ENCODE assay signal across 21 cellular contexts in the genomic region with DNA sequence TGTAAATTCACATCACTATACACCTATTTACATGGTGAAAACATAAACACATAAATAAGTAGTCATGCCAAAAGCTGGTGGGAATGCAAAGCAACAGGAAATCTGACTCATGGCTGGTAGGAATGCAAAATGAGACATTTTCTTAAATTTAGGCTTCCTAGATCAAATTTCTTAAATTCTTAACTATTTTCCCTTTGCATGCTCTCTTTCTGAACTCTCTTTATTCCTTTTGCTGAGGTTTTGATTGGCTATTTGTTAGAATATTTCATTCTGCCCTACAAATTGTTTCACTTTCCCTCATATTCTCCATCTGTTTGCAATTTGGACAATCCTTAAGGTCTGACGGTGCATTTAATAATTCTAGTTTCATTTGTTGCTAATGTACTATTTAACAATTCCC.
A peak's percentile ranks its signal among the peaks of the same experiment; 100 is the strongest.
DNase-seq lines count a peak whose midpoint lies in the region; ATAC-seq and TF ChIP-seq lines count a peak whose summit lies in the region.
"Had no signal": no experiment of that assay in that cellular context is flagged by ENCODE, and none has a peak within 500 bp of the region (broad histone marks: within the 10 kb centered on the region; RNA-seq: fewer than 3 reads in every experiment).

No MANE protein-coding gene starts in this region.

- no peak overlapping the region for H2AK5ac ChIP-seq in mesendoderm (ENCODE audit: low read length)

- H3K27ac Mint-ChIP-seq in natural killer cell treated with Interleukin-12 subunit alpha and Interleukin-12 subunit beta and Interleukin-15 and Interleukin-18, amount 100 ng/mL, for 72 hours = no peak overlapping the region
- no peak overlapping the region for H3K27ac Mint-ChIP-seq in activated naive CD4-positive, alpha-beta T cell treated with anti-CD3 and anti-CD28 coated beads, Interleukin-2, amount 50 U/mL, for 72 hours
- H3K27ac Mint-ChIP-seq: activated naive CD8-positive, alpha-beta T cell treated with anti-CD3 and anti-CD28 coated beads, Interleukin-2, amount 50 U/mL, for 24 hours; activated T-helper 1 cell treated with anti-CD3 and anti-CD28 coated beads, Interleukin-12 subunit alpha, Interleukin-12 subunit beta, Interleukin-2, Interleukin-4 antibody, amounts not matched to agents 30 ng/mL and 10 ng/mL and 1 ng/mL, durations not matched to agents 14 hours and 24 hours and 36 hours; immature natural killer cell; naive thymus-derived CD4-positive, alpha-beta T cell; stimulated activated naive CD8-positive, alpha-beta T cell treated with anti-CD3 and anti-CD28 coated beads, Interleukin-15, Interleukin-2, amounts not matched to agents 100 ng/mL and 50 ng/mL, for 24 hours; T-helper 2 cell treated with Interferon-gamma antibody and Interleukin-4, amounts not matched to agents 5 μg/mL and 100 μg/mL, for 36 hours had no signal

- TF ChIP-seq CTCF in AG10803 (conservative IDR thresholded peaks at IDR 0.05; ENCODE audit: low read length) = no peak
- no peak for TF ChIP-seq CTCF in GM20000 (IDR thresholded peaks at IDR 0.05; ENCODE audit: extremely low read depth, missing control alignments)

- H3K36me3 Mint-ChIP-seq in natural killer cell treated with Interleukin-12 subunit alpha and Interleukin-12 subunit beta and Interleukin-15 and Interleukin-18, amount 100 ng/mL, for 72 hours = peaks cover 4% of the 10 kb centered on the region
- H3K36me3 Mint-ChIP-seq in activated naive CD4-positive, alpha-beta T cell treated with anti-CD3 and anti-CD28 coated beads, Interleukin-2, amount 50 U/mL, for 72 hours = no peaks in the 10 kb centered on the region
- H3K36me3 Mint-ChIP-seq: immature natural killer cell; naive thymus-derived CD4-positive, alpha-beta T cell had no signal

- H3K4me3 ChIP-seq in AG10803 (ENCODE audit: low read length) (no peak overlapping the region), mesendoderm (ENCODE audit: low read length) (no peak overlapping the region)
- H3K4me3 ChIP-seq: lower lobe of right lung, MG63, upper lobe of right lung had no signal

- H3K4me1 Mint-ChIP-seq in natural killer cell treated with Interleukin-12 subunit alpha and Interleukin-12 subunit beta and Interleukin-15 and Interleukin-18, amount 100 ng/mL, for 72 hours (ENCODE audit: low read depth in 2 of 2) = no peaks in the 10 kb centered on the region
- H3K4me1 Mint-ChIP-seq: activated naive CD8-positive, alpha-beta T cell treated with anti-CD3 and anti-CD28 coated beads, Interleukin-2, amount 50 U/mL, for 24 hours; immature natural killer cell; naive thymus-derived CD4-positive, alpha-beta T cell had no signal

- no peak overlapping the region for H3K27ac ChIP-seq in mesendoderm (ENCODE audit: low read depth, low read length)
- H3K27ac ChIP-seq: lower lobe of right lung, upper lobe of right lung had no signal

- H3K4ac ChIP-seq in mesendoderm (ENCODE audit: low read depth, low read length) = no peak overlapping the region

- H3K4me1 ChIP-seq in mesendoderm (ENCODE audit: control insufficient read depth, low read depth, low read length) = no peaks in the 10 kb centered on the region
- H3K4me1 ChIP-seq: lower lobe of right lung, upper lobe of right lung had no signal

- ATAC-seq in HG02623 (IDR thresholded peaks at IDR 0.05; ENCODE audit: unreplicated experiment) = no peak
- no peak for ATAC-seq in natural killer cell treated with Interleukin-12 subunit alpha and Interleukin-12 subunit beta and Interleukin-15 and Interleukin-18, amount 100 ng/mL, for 72 hours
- ATAC-seq in activated naive CD4-positive, alpha-beta T cell treated with anti-CD3 and anti-CD28 coated beads, Interleukin-2, amount 50 U/mL, for 72 hours = no peak
- ATAC-seq: activated naive CD8-positive, alpha-beta T cell treated with anti-CD3 and anti-CD28 coated beads, Interleukin-2, amount 50 U/mL, for 24 hours; lower lobe of right lung; naive thymus-derived CD4-positive, alpha-beta T cell; upper lobe of right lung had no signal

- no peaks in the 10 kb centered on the region for H3K79me1 ChIP-seq in mesendoderm (ENCODE audit: low read length)

- H4K8ac ChIP-seq in mesendoderm (ENCODE audit: low read depth, low read length) = no peak overlapping the region

- H3K4me2 ChIP-seq in mesendoderm (ENCODE audit: low read length) = no peak overlapping the region

- no peaks in the 10 kb centered on the region for H3K36me3 ChIP-seq in mesendoderm (ENCODE audit: control insufficient read depth, insufficient read depth, low read length)
- H3K36me3 ChIP-seq: lower lobe of right lung, MG63, upper lobe of right lung had no signal

- no peak overlapping the region for H3K18ac ChIP-seq in mesendoderm (ENCODE audit: low read length)

- no peak overlapping the region for H3K4me3 Mint-ChIP-seq in natural killer cell treated with Interleukin-12 subunit alpha and Interleukin-12 subunit beta and Interleukin-15 and Interleukin-18, amount 100 ng/mL, for 72 hours
- H3K4me3 Mint-ChIP-seq: activated naive CD8-positive, alpha-beta T cell treated with anti-CD3 and anti-CD28 coated beads, Interleukin-2, amount 50 U/mL, for 24 hours; activated T-helper 1 cell treated with anti-CD3 and anti-CD28 coated beads, Interleukin-12 subunit alpha, Interleukin-12 subunit beta, Interleukin-2, Interleukin-4 antibody, amounts not matched to agents 30 ng/mL and 10 ng/mL and 1 ng/mL, durations not matched to agents 14 hours and 24 hours and 36 hours; immature natural killer cell; naive thymus-derived CD4-positive, alpha-beta T cell; stimulated activated naive CD8-positive, alpha-beta T cell treated with anti-CD3 and anti-CD28 coated beads, Interleukin-15, Interleukin-2, amounts not matched to agents 100 ng/mL and 50 ng/mL, for 24 hours; T-helper 2 cell treated with Interferon-gamma antibody and Interleukin-4, amounts not matched to agents 5 μg/mL and 100 μg/mL, for 36 hours had no signal

- no peaks in the 10 kb centered on the region for H3K79me2 ChIP-seq in mesendoderm (ENCODE audit: control insufficient read depth, insufficient read depth, low read length)

- H3K9ac ChIP-seq in mesendoderm (ENCODE audit: low read length) = no peak overlapping the region

- H3K23ac ChIP-seq in mesendoderm (ENCODE audit: low read length) = no peak overlapping the region

- DNase-seq in AG10803 (ENCODE audit: low read depth) (peak; percentile 37), RPMI7951 (ENCODE audit: low read depth) (peak; percentile 38), dermis blood vessel endothelial cell (peak; percentile 30), mesendoderm (peak; percentile 29), GM20000 (ENCODE audit: low spot score) (no peak)
- no peak for DNase-seq in natural killer cell treated with Interleukin-12 subunit alpha and Interleukin-12 subunit beta and Interleukin-15 and Interleukin-18, amount 100 ng/mL, for 72 hours (ENCODE audit: low spot score)
- no peak for DNase-seq in activated naive CD4-positive, alpha-beta T cell treated with anti-CD3 and anti-CD28 coated beads, Interleukin-2, amount 50 U/mL, for 72 hours (ENCODE audit: low spot score in 2 of 2)
- DNase-seq: activated naive CD8-positive, alpha-beta T cell treated with anti-CD3 and anti-CD28 coated beads, Interleukin-2, amount 50 U/mL, for 24 hours; head of caudate nucleus; immature natural killer cell; lower lobe of right lung; MG63; naive thymus-derived CD4-positive, alpha-beta T cell; NCI-H187; NCI-H446; SHP77 treated with DMSO at 0.1 percent for 48 hours; upper lobe of right lung had no signal

- WGBS in mesendoderm (ENCODE audit: extremely low coverage, insufficient coverage, low lambda C conversion rate) = no CpG with 5 or more reads among the region's 1 CpG

- H3K9me3 Mint-ChIP-seq in natural killer cell treated with Interleukin-12 subunit alpha and Interleukin-12 subunit beta and Interleukin-15 and Interleukin-18, amount 100 ng/mL, for 72 hours = peaks cover 8% of the 10 kb centered on the region
- H3K9me3 Mint-ChIP-seq in activated naive CD4-positive, alpha-beta T cell treated with anti-CD3 and anti-CD28 coated beads, Interleukin-2, amount 50 U/mL, for 72 hours = no peaks in the 10 kb centered on the region
- H3K9me3 Mint-ChIP-seq: activated naive CD8-positive, alpha-beta T cell treated with anti-CD3 and anti-CD28 coated beads, Interleukin-2, amount 50 U/mL, for 24 hours; activated T-helper 1 cell treated with anti-CD3 and anti-CD28 coated beads, Interleukin-12 subunit alpha, Interleukin-12 subunit beta, Interleukin-2, Interleukin-4 antibody, amounts not matched to agents 30 ng/mL and 10 ng/mL and 1 ng/mL, durations not matched to agents 14 hours and 24 hours and 36 hours; naive thymus-derived CD4-positive, alpha-beta T cell; stimulated activated naive CD8-positive, alpha-beta T cell treated with anti-CD3 and anti-CD28 coated beads, Interleukin-15, Interleukin-2, amounts not matched to agents 100 ng/mL and 50 ng/mL, for 24 hours; T-helper 2 cell treated with Interferon-gamma antibody and Interleukin-4, amounts not matched to agents 5 μg/mL and 100 μg/mL, for 36 hours had no signal

- no peak overlapping the region for H4K5ac ChIP-seq in mesendoderm (ENCODE audit: low read length)

- H3K27me3 Mint-ChIP-seq in natural killer cell treated with Interleukin-12 subunit alpha and Interleukin-12 subunit beta and Interleukin-15 and Interleukin-18, amount 100 ng/mL, for 72 hours = no peaks in the 10 kb centered on the region
- H3K27me3 Mint-ChIP-seq: activated naive CD8-positive, alpha-beta T cell treated with anti-CD3 and anti-CD28 coated beads, Interleukin-2, amount 50 U/mL, for 24 hours; naive thymus-derived CD4-positive, alpha-beta T cell; stimulated activated naive CD8-positive, alpha-beta T cell treated with anti-CD3 and anti-CD28 coated beads, Interleukin-15, Interleukin-2, amounts not matched to agents 100 ng/mL and 50 ng/mL, for 24 hours had no signal

- no peak overlapping the region for H2BK5ac ChIP-seq in mesendoderm (ENCODE audit: low read length)

- no peak overlapping the region for H2BK120ac ChIP-seq in mesendoderm (ENCODE audit: low read depth, low read length)

- H3K27me3 ChIP-seq in mesendoderm (ENCODE audit: insufficient read depth, low read length, poor library complexity) = no peaks in the 10 kb centered on the region
- H3K27me3 ChIP-seq: MG63, upper lobe of right lung had no signal

- H3K56ac ChIP-seq in mesendoderm (ENCODE audit: low read length) = no peak overlapping the region

- H2BK15ac ChIP-seq in mesendoderm (replicated peaks; ENCODE audit: low read depth) = no peak overlapping the region

Comparison
In these comparisons a context has a peak if more than half of its experiments do, and no peak if none do; other contexts are left out.
1. DNase-seq: peak in AG10803 (single experiment), RPMI7951 (single experiment), dermis blood vessel endothelial cell (single experiment) and mesendoderm (single experiment); none in natural killer cell treated with Interleukin-12 subunit alpha and Interleukin-12 subunit beta and Interleukin-15 and Interleukin-18, amount 100 ng/mL, for 72 hours (single experiment), activated naive CD4-positive, alpha-beta T cell treated with anti-CD3 and anti-CD28 coated beads, Interleukin-2, amount 50 U/mL, for 72 hours (0 of 2) and GM20000 (single experiment).